1 cellular context compared by ENCODE assay signal in genomic region chr6:35415065-35415880, GRCh38.
TF ChIP-seq lines count a peak whose summit lies in the region.

No MANE protein-coding gene starts in this region.

TF ChIP-seq in HepG2, 621 proteins besides CTCF, POLR2A, EP300 and RAD21 (continued from another document and continues in another):
- TF ChIP-seq LBX2 (CRISPR knock-in tag; IDR thresholded peaks at IDR 0.05; ENCODE audit: borderline replicate concordance) (no peak), BCLAF1 (IDR thresholded peaks at IDR 0.05) (no peak), MEF2D (CRISPR knock-in tag; IDR thresholded peaks at IDR 0.05) (peak; percentile 71; the same call in 1 of the 2 replicates), ZFP41 (CRISPR knock-in tag; IDR thresholded peaks at IDR 0.05; ENCODE audit: borderline replicate concordance) (no peak), ZNF34 (CRISPR knock-in tag; IDR thresholded peaks at IDR 0.05; ENCODE audit: borderline replicate concordance) (no peak; the same call in 1 of the 2 replicates), ATRX (CRISPR knock-in tag; IDR thresholded peaks at IDR 0.05; ENCODE audit: borderline replicate concordance) (no peak), ZNF687 (CRISPR knock-in tag; IDR thresholded peaks at IDR 0.05) (peak; percentile 79), GMEB1 (CRISPR knock-in tag; IDR thresholded peaks at IDR 0.05; ENCODE audit: borderline replicate concordance) (peak; percentile 77; the same call in 1 of the 2 replicates), SRY (CRISPR knock-in tag; IDR thresholded peaks at IDR 0.05) (no peak; the same call in 1 of the 2 replicates), MBD4 (IDR thresholded peaks at IDR 0.05; ENCODE audit: borderline replicate concordance, low read length) (no peak; the same call in 1 of the 2 replicates), ZNF10 (CRISPR knock-in tag; IDR thresholded peaks at IDR 0.05; ENCODE audit: borderline replicate concordance, low read depth) (no peak), MLLT10 (CRISPR knock-in tag; IDR thresholded peaks at IDR 0.05) (no peak), STAT5B (CRISPR knock-in tag; IDR thresholded peaks at IDR 0.05) (no peak), ARHGAP35 (CRISPR knock-in tag; IDR thresholded peaks at IDR 0.05; ENCODE audit: borderline replicate concordance) (no peak), MTA3 (CRISPR knock-in tag; IDR thresholded peaks at IDR 0.05) (no peak), ZNF644 (CRISPR knock-in tag; IDR thresholded peaks at IDR 0.05; ENCODE audit: low read depth) (no peak; the same call in 1 of the 2 replicates), ZGPAT (CRISPR knock-in tag; IDR thresholded peaks at IDR 0.05) (peak; percentile 98), HMGA1 (CRISPR knock-in tag; conservative IDR thresholded peaks at IDR 0.05) (no peak), ZC3H4 (CRISPR knock-in tag; IDR thresholded peaks at IDR 0.05; ENCODE audit: borderline replicate concordance) (no peak), TAF15 (IDR thresholded peaks at IDR 0.05; ENCODE audit: low read depth, low read length, poor library complexity, severe bottlenecking) (no peak), ZNF550 (CRISPR knock-in tag; IDR thresholded peaks at IDR 0.05; ENCODE audit: borderline replicate concordance) (no peak), NR2C2 (CRISPR knock-in tag; IDR thresholded peaks at IDR 0.05; ENCODE audit: borderline replicate concordance) (peak; percentile 73; the same call in 1 of the 2 replicates), ARNT2 (CRISPR knock-in tag; IDR thresholded peaks at IDR 0.05; ENCODE audit: low read depth) (peak; percentile 54; the same call in 1 of the 2 replicates), ZNF503 (CRISPR knock-in tag; IDR thresholded peaks at IDR 0.05) (peak; percentile 98), ZBTB46 (CRISPR knock-in tag; IDR thresholded peaks at IDR 0.05; ENCODE audit: borderline replicate concordance) (no peak), DNMT3B (CRISPR knock-in tag; conservative IDR thresholded peaks at IDR 0.05) (peak; percentile 73; the same call in 1 of the 2 replicates), NR2F2 (IDR thresholded peaks at IDR 0.05; ENCODE audit: borderline replicate concordance, low read depth) (peak; percentile 98), ZBTB10 (CRISPR knock-in tag; IDR thresholded peaks at IDR 0.05; ENCODE audit: borderline replicate concordance) (no peak; the same call in 1 of the 2 replicates), CHD4 (IDR thresholded peaks at IDR 0.05; ENCODE audit: borderline replicate concordance, low read length) (peak; percentile 55; the same call in 1 of the 2 replicates), ATF7 (IDR thresholded peaks at IDR 0.05) (peak; percentile 67; the same call in 1 of the 2 replicates), ATF7 (CRISPR knock-in tag; IDR thresholded peaks at IDR 0.05) (peak; percentile 50; the same call in 1 of the 2 replicates), ZIK1 (CRISPR knock-in tag; IDR thresholded peaks at IDR 0.05; ENCODE audit: borderline replicate concordance, low read depth) (no peak), ZFX (CRISPR knock-in tag; IDR thresholded peaks at IDR 0.05; ENCODE audit: low read depth) (peak; percentile 40), HMGXB4 (CRISPR knock-in tag; IDR thresholded peaks at IDR 0.05; ENCODE audit: borderline replicate concordance in 1 of 2, low read depth in 1 of 2) (peak; percentile 79 to 95), ZNF607 (CRISPR knock-in tag; IDR thresholded peaks at IDR 0.05; ENCODE audit: borderline replicate concordance) (no peak; the same call in 1 of the 2 replicates), CHCHD3 (CRISPR knock-in tag; IDR thresholded peaks at IDR 0.05) (no peak), PHF5A (CRISPR knock-in tag; IDR thresholded peaks at IDR 0.05; ENCODE audit: low read depth, unreplicated experiment) (peak; percentile 96), ZNF501 (CRISPR knock-in tag; IDR thresholded peaks at IDR 0.05) (peak; percentile 60; the same call in 1 of the 2 replicates), ZNF740 (CRISPR knock-in tag; IDR thresholded peaks at IDR 0.05) (0 out of 2 replicates have a peak, but pooled peaks have one; percentile 26), ZNF431 (CRISPR knock-in tag; IDR thresholded peaks at IDR 0.05; ENCODE audit: borderline replicate concordance, low read depth) (peak; percentile 92; the same call in 1 of the 2 replicates), SRSF4 (IDR thresholded peaks at IDR 0.05; ENCODE audit: low read depth, low read length, poor library complexity, severe bottlenecking) (no peak)
